ENCODE assay signal across 7 cellular contexts in genomic region chr18:32091325-32091723, GRCh38. TPM values are rescaled to one million over a fixed set of nuclear protein-coding genes. Genes with fewer than 3 reads are reported as not detected.
DNase-seq lines count a peak whose midpoint lies in the region; ATAC-seq lines count a peak whose summit lies in the region.

No MANE protein-coding gene starts in this region.

- ATAC-seq in HG03378 (IDR thresholded peaks at IDR 0.05; ENCODE audit: unreplicated experiment), result no peak

- H3K9me3 Mint-ChIP-seq in activated naive CD8-positive, alpha-beta T cell (ENCODE audit: low read depth), result no peaks in the 10 kb centered on the region
- no peaks in the 10 kb centered on the region for H3K9me3 Mint-ChIP-seq in immature natural killer cell

- peak overlapping the region; percentile 68 for H3K4me3 ChIP-seq in HUES6 (ENCODE audit: low read depth, low read length)
- H3K4me3 ChIP-seq in stomach smooth muscle (ENCODE audit: low read length in 2 of 2), result peak overlapping the region; percentile 77 to 93

- H3K4me1 ChIP-seq in HUES6 (ENCODE audit: control insufficient read depth, insufficient read depth, low read length), result peaks cover 23% of the 10 kb centered on the region
- peaks cover 11% of the 10 kb centered on the region for H3K4me1 ChIP-seq in stomach smooth muscle (ENCODE audit: control insufficient read depth, insufficient read depth, low read length)

- peak overlapping the region; percentile 94 for H3K27ac Mint-ChIP-seq in activated naive CD8-positive, alpha-beta T cell
- peak overlapping the region; percentile 87 to 99 (median 97) for H3K27ac Mint-ChIP-seq in immature natural killer cell

- no peak for DNase-seq in immature natural killer cell
- DNase-seq in NCI-H2171 (lab: John Stamatoyannopoulos, UW), result no peak
- no peak for DNase-seq in GM19240 (ENCODE audit: insufficient read length, low spot score)

- H3K9me3 ChIP-seq in HUES6 (ENCODE audit: control insufficient read depth, insufficient read depth, low read depth, low read length), result no peaks in the 10 kb centered on the region
- H3K9me3 ChIP-seq in stomach smooth muscle (ENCODE audit: control insufficient read depth in 2 of 2, low read length in 2 of 2), result no peaks in the 10 kb centered on the region

- peak overlapping the region; percentile 96 for H3K4me3 Mint-ChIP-seq in activated naive CD8-positive, alpha-beta T cell
- peak overlapping the region; percentile 93 to 97 (median 95) for H3K4me3 Mint-ChIP-seq in immature natural killer cell

- H3K9ac ChIP-seq in HUES6 (ENCODE audit: low read length) (peak overlapping the region; percentile 82), stomach smooth muscle (ENCODE audit: low read length in 2 of 2) (peak overlapping the region; percentile 87 to 97)

- H3K4me1 Mint-ChIP-seq in activated naive CD8-positive, alpha-beta T cell (ENCODE audit: low read depth), result peaks cover 42% of the 10 kb centered on the region
- peaks cover 43 to 57% of the 10 kb centered on the region in 2 donors for H3K4me1 Mint-ChIP-seq in immature natural killer cell

- no peak overlapping the region for H3K27ac ChIP-seq in HUES6 (ENCODE audit: low read depth, low read length)
- H3K27ac ChIP-seq in stomach smooth muscle (ENCODE audit: low read length), result peak overlapping the region; percentile 99

- H3K36me3 ChIP-seq in HUES6 (ENCODE audit: control insufficient read depth, insufficient read depth, low read length) (peaks cover 11% of the 10 kb centered on the region), stomach smooth muscle (ENCODE audit: control insufficient read depth in 2 of 2, insufficient read depth in 2 of 2, low read length in 2 of 2) (peaks cover 0 to 4% of the 10 kb centered on the region in 2 donors)

- H3K27me3 ChIP-seq in HUES6 (ENCODE audit: control insufficient read depth, insufficient read depth, low read length) (no peaks in the 10 kb centered on the region), stomach smooth muscle (ENCODE audit: control insufficient read depth in 1 of 2, insufficient read depth in 2 of 2, low read length in 2 of 2) (no peaks in the 10 kb centered on the region)

- H3K27me3 Mint-ChIP-seq in activated naive CD8-positive, alpha-beta T cell, result no peaks in the 10 kb centered on the region
- H3K27me3 Mint-ChIP-seq in immature natural killer cell (ENCODE audit: low read depth in 3 of 3), result peaks cover 15 to 35% (median 33%) of the 10 kb centered on the region in 3 donors

- H3K36me3 Mint-ChIP-seq in activated naive CD8-positive, alpha-beta T cell, result peaks cover 17% of the 10 kb centered on the region
- H3K36me3 Mint-ChIP-seq in immature natural killer cell, result peaks cover 5 to 14% (median 8%) of the 10 kb centered on the region in 3 donors

RNA-seq across cellular contexts. Expression of gene RNF138, which starts 0.3 kb away (rescaled TPM):
- 10 to 100 TPM; 33.3 to 42.8 (median 38.2) TPM for polyA plus RNA-seq in immature natural killer cell
